In the genomic region with DNA sequence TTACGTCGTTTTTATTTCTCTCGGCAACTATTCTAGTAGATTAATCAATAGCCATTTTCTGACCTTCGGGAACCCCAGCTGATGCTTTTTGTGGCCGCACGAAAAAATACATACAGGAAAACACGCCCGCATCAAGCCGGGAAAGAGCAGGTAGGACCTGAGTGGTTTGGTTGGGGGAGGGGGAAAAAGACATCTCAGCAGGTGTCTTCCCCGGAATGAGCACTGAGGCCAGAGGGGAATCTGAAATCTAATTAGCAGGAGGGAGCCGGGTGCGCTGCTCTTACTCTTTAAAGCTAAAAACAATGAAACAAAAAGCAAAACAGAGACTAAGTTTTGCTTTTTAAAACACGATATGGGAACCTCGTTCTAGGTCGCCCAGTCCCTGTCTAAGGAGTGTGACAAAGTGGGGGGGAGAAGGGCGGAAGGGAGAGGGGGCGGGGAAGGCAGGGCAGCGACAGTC, we compare ENCODE assay signal across 8 cellular contexts. TPM values are rescaled to one million over a fixed set of nuclear protein-coding genes. Genes with fewer than 3 reads are reported as not detected.
DNase-seq lines count a peak whose midpoint lies in the region; ATAC-seq and TF ChIP-seq lines count a peak whose summit lies in the region.

No MANE protein-coding gene starts in this region.

- peaks cover 0 to 51% (median 20%) of the 10 kb centered on the region in 4 donors for H3K4me1 ChIP-seq in Peyer's patch

- no peak overlapping the region for H3K27ac ChIP-seq in Peyer's patch

- no peak for ATAC-seq in stimulated activated effector memory CD8-positive, alpha-beta T cell treated with anti-CD3 and anti-CD28 coated beads, Interleukin-12 subunit alpha, Interleukin-12 subunit beta, amount 100 ng/mL, for 72 hours
- ATAC-seq in GM19397 (IDR thresholded peaks at IDR 0.05; ENCODE audit: unreplicated experiment) (no peak), GM21528 (IDR thresholded peaks at IDR 0.05; ENCODE audit: low FRiP score, unreplicated experiment) (no peak)

- peaks cover 71% of the 10 kb centered on the region for H3K27me3 Mint-ChIP-seq in activated CD4-positive, alpha-beta T cell treated with anti-CD3 and anti-CD28 coated beads, Interleukin-2, amount 10 ng/mL, durations not matched to agents 7 days and 5 days
- peaks cover 37% of the 10 kb centered on the region for H3K27me3 Mint-ChIP-seq in glutamatergic neuron (ENCODE audit: unreplicated experiment)

- H3K9me3 ChIP-seq in Peyer's patch, result peaks cover 0 to 30% (median 0%) of the 10 kb centered on the region in 4 donors

- POLR2A ChIA-PET in activated CD4-positive, alpha-beta T cell treated with anti-CD3 and anti-CD28 coated beads, Interleukin-2, amount 10 ng/mL, durations not matched to agents 7 days and 5 days (lab: Charles Lee), result no interaction called here

- peak overlapping the region; percentile 33 to 52 (median 46) for H3K4me3 ChIP-seq in Peyer's patch

- CTCF ChIA-PET in activated CD4-positive, alpha-beta T cell treated with anti-CD3 and anti-CD28 coated beads, Interleukin-2, amount 10 ng/mL, durations not matched to agents 7 days and 5 days (lab: Charles Lee), result interaction anchor here (0.9 kb wide), 1 partner anchor 10 kb away, joined by 3 read pairs; no protein-coding TSS in a partner anchor

- peaks cover 9% of the 10 kb centered on the region for H3K9me3 Mint-ChIP-seq in activated CD4-positive, alpha-beta T cell treated with anti-CD3 and anti-CD28 coated beads, Interleukin-2, amount 10 ng/mL, durations not matched to agents 7 days and 5 days
- H3K9me3 Mint-ChIP-seq in glutamatergic neuron (ENCODE audit: unreplicated experiment), result peaks cover 10% of the 10 kb centered on the region
- H3K9me3 Mint-ChIP-seq in stimulated activated effector memory CD8-positive, alpha-beta T cell treated with anti-CD3 and anti-CD28 coated beads, Interleukin-12 subunit alpha, Interleukin-12 subunit beta, amount 100 ng/mL, for 72 hours, result peaks cover 6% of the 10 kb centered on the region

- no peaks in the 10 kb centered on the region for H3K36me3 ChIP-seq in Peyer's patch

- peak overlapping the region; percentile 72 for H3K27ac Mint-ChIP-seq in activated CD4-positive, alpha-beta T cell treated with anti-CD3 and anti-CD28 coated beads, Interleukin-2, amount 10 ng/mL, durations not matched to agents 7 days and 5 days
- peak overlapping the region; percentile 80 for H3K27ac Mint-ChIP-seq in glutamatergic neuron (ENCODE audit: unreplicated experiment)
- no peak overlapping the region for H3K27ac Mint-ChIP-seq in stimulated activated effector memory CD8-positive, alpha-beta T cell treated with anti-CD3 and anti-CD28 coated beads, Interleukin-12 subunit alpha, Interleukin-12 subunit beta, amount 100 ng/mL, for 72 hours

- no peak for DNase-seq in activated CD4-positive, alpha-beta T cell treated with anti-CD3 and anti-CD28 coated beads, Interleukin-2, amount 10 ng/mL, durations not matched to agents 7 days and 5 days
- DNase-seq in activated CD4-positive, alpha-beta T cell treated with anti-CD3 and anti-CD28 coated beads for 4 hours, result no peak
- DNase-seq in Peyer's patch (no peak), glutamatergic neuron (no peak)
- DNase-seq in stimulated activated effector memory CD8-positive, alpha-beta T cell treated with anti-CD3 and anti-CD28 coated beads, Interleukin-12 subunit alpha, Interleukin-12 subunit beta, amount 100 ng/mL, for 72 hours (ENCODE audit: low spot score in 2 of 2), result no peak
- DNase-seq in activated CD4-positive, alpha-beta T cell treated with anti-CD3 and anti-CD28 coated beads for 48 hours, result no peak

- peaks cover 6 to 87% of the 10 kb centered on the region in 2 donors for H3K27me3 ChIP-seq in Peyer's patch

- H3K36me3 Mint-ChIP-seq in activated CD4-positive, alpha-beta T cell treated with anti-CD3 and anti-CD28 coated beads, Interleukin-2, amount 10 ng/mL, durations not matched to agents 7 days and 5 days (ENCODE audit: low read depth), result peaks cover 24% of the 10 kb centered on the region
- peaks cover 4% of the 10 kb centered on the region for H3K36me3 Mint-ChIP-seq in glutamatergic neuron (ENCODE audit: unreplicated experiment)
- H3K36me3 Mint-ChIP-seq in stimulated activated effector memory CD8-positive, alpha-beta T cell treated with anti-CD3 and anti-CD28 coated beads, Interleukin-12 subunit alpha, Interleukin-12 subunit beta, amount 100 ng/mL, for 72 hours, result peaks cover 26% of the 10 kb centered on the region

- H3K4me1 Mint-ChIP-seq in activated CD4-positive, alpha-beta T cell treated with anti-CD3 and anti-CD28 coated beads, Interleukin-2, amount 10 ng/mL, durations not matched to agents 7 days and 5 days, result peaks cover 49% of the 10 kb centered on the region
- peaks cover 18% of the 10 kb centered on the region for H3K4me1 Mint-ChIP-seq in glutamatergic neuron (ENCODE audit: low read depth, unreplicated experiment)
- peaks cover 32% of the 10 kb centered on the region for H3K4me1 Mint-ChIP-seq in stimulated activated effector memory CD8-positive, alpha-beta T cell treated with anti-CD3 and anti-CD28 coated beads, Interleukin-12 subunit alpha, Interleukin-12 subunit beta, amount 100 ng/mL, for 72 hours

- TF ChIP-seq POLR2A in Peyer's patch (IDR thresholded peaks at IDR 0.05), result no peak

- peak overlapping the region; percentile 63 for H3K4me3 Mint-ChIP-seq in activated CD4-positive, alpha-beta T cell treated with anti-CD3 and anti-CD28 coated beads, Interleukin-2, amount 10 ng/mL, durations not matched to agents 7 days and 5 days
- H3K4me3 Mint-ChIP-seq in glutamatergic neuron (ENCODE audit: unreplicated experiment), result peak overlapping the region; percentile 82
- H3K4me3 Mint-ChIP-seq in stimulated activated effector memory CD8-positive, alpha-beta T cell treated with anti-CD3 and anti-CD28 coated beads, Interleukin-12 subunit alpha, Interleukin-12 subunit beta, amount 100 ng/mL, for 72 hours, result peak overlapping the region; percentile 65

- TF ChIP-seq CTCF in Peyer's patch (IDR thresholded peaks at IDR 0.05), result no peak
- no peak for TF ChIP-seq CTCF in glutamatergic neuron (IDR thresholded peaks at IDR 0.05; ENCODE audit: partially characterized antibody, unreplicated experiment)

RNA-seq across cellular contexts. Expression of a gene that starts 0.5 kb away (rescaled TPM):
- not detected for total RNA-seq in activated CD4-positive, alpha-beta T cell treated with anti-CD3 and anti-CD28 coated beads, Interleukin-2, amount 10 ng/mL, durations not matched to agents 7 days and 5 days
- total RNA-seq in Peyer's patch, result not detected
- 0.39 TPM for total RNA-seq in glutamatergic neuron (ENCODE audit: unreplicated experiment)

RNA-seq across cellular contexts. Expression of a gene that starts 45.6 kb away (rescaled TPM):
- 10 to 100 TPM; 26.9 to 28.9 TPM for total RNA-seq in activated CD4-positive, alpha-beta T cell treated with anti-CD3 and anti-CD28 coated beads, Interleukin-2, amount 10 ng/mL, durations not matched to agents 7 days and 5 days
- total RNA-seq in Peyer's patch (10 to 100 TPM; 10.8 to 46.2 (median 20.7) TPM), glutamatergic neuron (ENCODE audit: unreplicated experiment) (8.4 TPM)
